31 cellular contexts compared by ENCODE assay signal in the genomic region with DNA sequence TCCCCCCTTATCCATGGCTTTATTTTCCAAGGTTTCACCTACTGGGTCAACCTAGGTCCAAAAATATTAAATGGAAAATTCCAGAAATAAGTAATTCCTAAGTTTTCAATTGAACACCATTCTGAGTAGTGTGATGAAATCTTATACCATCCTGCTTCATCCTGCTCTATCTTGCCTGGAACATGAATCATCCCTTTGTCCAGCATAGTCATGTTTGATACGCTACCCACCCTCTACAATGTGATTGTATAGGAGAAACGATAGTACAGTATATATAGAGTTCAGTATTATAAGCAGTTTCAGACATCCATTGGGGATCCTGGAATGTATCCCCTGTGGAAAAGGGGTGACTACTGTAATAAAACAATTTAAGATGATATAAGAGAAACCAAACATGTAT.
"Had no signal": no experiment of that assay in that cellular context is flagged by ENCODE, and none has a peak within 500 bp of the region (broad histone marks: within the 10 kb centered on the region; RNA-seq: fewer than 3 reads in every experiment).

No MANE protein-coding gene starts in this region.

- H3K79me2 ChIP-seq: hepatocyte had no signal

- H3K4me1 ChIP-seq: ascending aorta, gastrocnemius medialis, pancreas, prostate gland, stomach, suprapubic skin, tibial artery, upper lobe of right lung had no signal

- ATAC-seq: gastrocnemius medialis; left cardiac atrium; pancreas; stimulated activated memory B cell treated with anti-CD40 and anti-IgM and Interleukin-4, amounts not matched to agents 10 μg/mL and 1 μg/mL and 100 μg/mL, for 72 hours; T-helper 17 cell; upper lobe of right lung; WTC11 had no signal

- H3K4me3 ChIP-seq: ascending aorta, gastrocnemius medialis, hepatocyte, pancreas, prostate gland, sigmoid colon, smooth muscle cell, stomach, suprapubic skin, tibial artery, upper lobe of right lung had no signal

- H3K27ac ChIP-seq: ascending aorta, hepatocyte, pancreas, prostate gland, sigmoid colon, stomach, suprapubic skin, tibial artery, upper lobe of right lung had no signal

- H3K27me3 ChIP-seq: ascending aorta, gastrocnemius medialis, hepatocyte, pancreas, sigmoid colon, stomach, suprapubic skin, tibial artery, upper lobe of right lung had no signal

- H3K4me2 ChIP-seq: hepatocyte, smooth muscle cell had no signal

- DNase-seq: activated CD4-positive, alpha-beta memory T cell treated with anti-CD3 and anti-CD28 coated beads, Interleukin-2, amount 10 ng/mL, durations not matched to agents 7 days and 5 days; activated CD4-positive, alpha-beta T cell treated with anti-CD3 and anti-CD28 coated beads for 1 hour; activated CD4-positive, alpha-beta T cell treated with anti-CD3 and anti-CD28 coated beads, Interleukin-2, amount 10 ng/mL, durations not matched to agents 7 days and 5 days; activated CD8-positive, alpha-beta memory T cell treated with anti-CD3 and anti-CD28 coated beads, Interleukin-2, amount 50 U/mL, for 48 hours; activated gamma-delta T cell; activated naive CD4-positive, alpha-beta T cell treated with anti-CD3 and anti-CD28 coated beads, Interleukin-2, amount 10 ng/mL, durations not matched to agents 7 days and 5 days; activated naive CD8-positive, alpha-beta T cell treated with anti-CD3 and anti-CD28 coated beads, Interleukin-2, amount 10 ng/mL, durations not matched to agents 7 days and 5 days; activated T-cell treated with anti-CD3 and anti-CD28 coated beads, Interleukin-2, amount 50 U/mL, for 24 hours; central memory CD4-positive, alpha-beta T cell; gastrocnemius medialis; glutamatergic neuron; islet precursor cell; left cardiac atrium; naive B cell; nucleus accumbens; pancreas; sigmoid colon; stimulated activated CD4-positive, alpha-beta T cell treated with anti-CD3 and anti-CD28 coated beads, Interleukin-1b, Interleukin-23, amount 100 ng/mL, for 48 hours; stimulated activated CD4-positive, alpha-beta T cell treated with anti-CD3 and anti-CD28 coated beads, Interleukin-4, amount 100 ng/mL, for 4 hours; stimulated activated CD8-positive, alpha-beta memory T cell treated with anti-CD3 and anti-CD28 coated beads, Interleukin-4, amount 100 ng/mL, for 48 hours; stomach; T-helper 17 cell; tibial artery; upper lobe of right lung had no signal

- H3K36me3 ChIP-seq: ascending aorta, gastrocnemius medialis, pancreas, prostate gland, sigmoid colon, stomach, suprapubic skin, tibial artery, upper lobe of right lung had no signal

- H3K9me3 ChIP-seq: ascending aorta, gastrocnemius medialis, pancreas, prostate gland, sigmoid colon, stomach, suprapubic skin, tibial artery, upper lobe of right lung had no signal

- H2AFZ ChIP-seq: hepatocyte had no signal
